In genomic region chr13:110525328-110526319, GRCh38 we compare ENCODE assay signal across 8 cellular contexts. TPM values are rescaled to one million over a fixed set of nuclear protein-coding genes. Genes with fewer than 3 reads are reported as not detected.
DNase-seq lines count a peak whose midpoint lies in the region; ATAC-seq and TF ChIP-seq lines count a peak whose summit lies in the region.

No MANE protein-coding gene starts in this region.

- H3K4me3 ChIP-seq in MM.1S (ENCODE audit: low read length) = peak overlapping the region; percentile 29
- no peak overlapping the region for H3K4me3 ChIP-seq in tibial nerve
- H3K4me3 ChIP-seq in BE2C (ENCODE audit: low read depth, low read length) = no peak overlapping the region
- H3K4me3 ChIP-seq in foreskin fibroblast (ENCODE audit: low read depth in 1 of 2, low read length in 2 of 2) = no peak overlapping the region

- TF ChIP-seq CTCF in MM.1S (IDR thresholded peaks at IDR 0.05; ENCODE audit: low read length) = peak; percentile 37
- TF ChIP-seq CTCF in tibial nerve (IDR thresholded peaks at IDR 0.05) = no peak
- no peak for TF ChIP-seq CTCF in BE2C (IDR thresholded peaks at IDR 0.05; ENCODE audit: low read depth, low read length)
- no peak for TF ChIP-seq CTCF in foreskin fibroblast (IDR thresholded peaks at IDR 0.05; ENCODE audit: low read depth, low read length)

- H3K9me3 ChIP-seq in MM.1S (replicated peaks; ENCODE audit: insufficient read depth, low read length) = no peaks in the 10 kb centered on the region
- no peaks in the 10 kb centered on the region for H3K9me3 ChIP-seq in tibial nerve
- H3K9me3 ChIP-seq in BE2C = no peaks in the 10 kb centered on the region

- no peaks in the 10 kb centered on the region for H4K20me1 ChIP-seq in MM.1S (ENCODE audit: insufficient read depth, low read length)

- TF ChIP-seq EP300 in tibial nerve (IDR thresholded peaks at IDR 0.05) = no peak

- 65 to 66% methylated on average over 24 to 25 of the region's 25 CpGs for WGBS in tibial nerve, 2 donors

- ATAC-seq in GM18502 (IDR thresholded peaks at IDR 0.05; ENCODE audit: poor library complexity, unreplicated experiment) (peak; percentile 92), GM21723 (IDR thresholded peaks at IDR 0.05; ENCODE audit: unreplicated experiment) (peak; percentile 85)
- no peak for ATAC-seq in central memory CD8-positive, alpha-beta T cell (replicated peaks; ENCODE audit: extremely low read depth, poor library complexity, severe bottlenecking)

- H3K4me2 ChIP-seq in MM.1S (ENCODE audit: low read depth, low read length) = peak overlapping the region; percentile 88

- H3K9ac ChIP-seq in MM.1S (ENCODE audit: low read length) = peak overlapping the region; percentile 59

- peak overlapping the region; percentile 31 for H3K4me3 Mint-ChIP-seq in central memory CD8-positive, alpha-beta T cell

- H3F3A ChIP-seq in MM.1S (ENCODE audit: insufficient read depth, low read length) = peaks cover 20% of the 10 kb centered on the region

- H3K9me3 Mint-ChIP-seq in central memory CD8-positive, alpha-beta T cell = no peaks in the 10 kb centered on the region

- no peak overlapping the region for H3K27ac Mint-ChIP-seq in central memory CD8-positive, alpha-beta T cell (ENCODE audit: low read depth)

- DNase-seq in MM.1S (peak; percentile 97), tibial nerve (ENCODE audit: low spot score in 2 of 2) (no peak), BE2C (no peak), occipital lobe (lab: John Stamatoyannopoulos, UW) (no peak), foreskin fibroblast (no peak)
- DNase-seq in central memory CD8-positive, alpha-beta T cell (ENCODE audit: low spot score in 2 of 2) = no peak

- TF ChIP-seq POLR2A in tibial nerve (IDR thresholded peaks at IDR 0.05) = no peak

- H3K36me3 ChIP-seq in MM.1S (replicated peaks; ENCODE audit: insufficient read depth, low read length) = no peaks in the 10 kb centered on the region
- no peaks in the 10 kb centered on the region for H3K36me3 ChIP-seq in tibial nerve
- no peaks in the 10 kb centered on the region for H3K36me3 ChIP-seq in BE2C

- H3K27me3 Mint-ChIP-seq in central memory CD8-positive, alpha-beta T cell = no peaks in the 10 kb centered on the region

- H3K9me2 ChIP-seq in MM.1S (replicated peaks; ENCODE audit: insufficient read depth, low read length) = no peaks in the 10 kb centered on the region

- H3K4me1 ChIP-seq in MM.1S (ENCODE audit: low read length) (peaks cover 34% of the 10 kb centered on the region), tibial nerve (peaks cover 0 to 91% (median 77%) of the 10 kb centered on the region in 4 donors), BE2C (no peaks in the 10 kb centered on the region)

- H3K27me3 ChIP-seq in MM.1S (replicated peaks; ENCODE audit: insufficient read depth, low read length) (no peaks in the 10 kb centered on the region), tibial nerve (no peaks in the 10 kb centered on the region), BE2C (peaks cover 22% of the 10 kb centered on the region)

- no peaks in the 10 kb centered on the region for H3K36me3 Mint-ChIP-seq in central memory CD8-positive, alpha-beta T cell (ENCODE audit: insufficient read depth)

- H3K79me2 ChIP-seq in MM.1S (ENCODE audit: low read length) = no peaks in the 10 kb centered on the region

- peaks cover 22% of the 10 kb centered on the region for H3K4me1 Mint-ChIP-seq in central memory CD8-positive, alpha-beta T cell

- H2AFZ ChIP-seq in MM.1S (ENCODE audit: low read length) = peak overlapping the region; percentile 46; the same call in 1 of the 2 replicates

- H3K27ac ChIP-seq in MM.1S (ENCODE audit: low read length) (peak overlapping the region; percentile 90), tibial nerve (peak overlapping the region; percentile 64 to 93 (median 80))

RNA-seq across cellular contexts. Expression of gene RAB20, which starts 35.9 kb away (rescaled TPM):
- total RNA-seq in tibial nerve (10 to 100 TPM; 28.5 to 52.5 (median 30.2) TPM), occipital lobe (2.5 TPM)
- 0.48 TPM for polyA plus RNA-seq in BE2C (2012; ENCODE audit: insufficient read depth, insufficient read length, low read depth)
